Comparison of ENCODE assay signal across 10 cellular contexts in genomic region chr1:219659005-219659632, GRCh38. TPM values are rescaled to one million over a fixed set of nuclear protein-coding genes. Genes with fewer than 3 reads are reported as not detected.
DNase-seq lines count a peak whose midpoint lies in the region; ATAC-seq, FAIRE-seq and TF ChIP-seq lines count a peak whose summit lies in the region.
"Had no signal": no experiment of that assay in that cellular context is flagged by ENCODE, and none has a peak within 500 bp of the region (broad histone marks: within the 10 kb centered on the region; RNA-seq: fewer than 3 reads in every experiment).

No MANE protein-coding gene starts in this region.

- no peak overlapping the region for H3K4me3 Mint-ChIP-seq in activated CD4-positive, alpha-beta T cell treated with anti-CD3 and anti-CD28 coated beads, Interleukin-2, amount 10 ng/mL, durations not matched to agents 7 days and 5 days
- H3K4me3 Mint-ChIP-seq: activated T-cell treated with anti-CD3 and anti-CD28 coated beads, Interleukin-2, amount 50 U/mL, for 72 hours had no signal

- peaks cover 7% of the 10 kb centered on the region for H3K27me3 Mint-ChIP-seq in activated CD4-positive, alpha-beta T cell treated with anti-CD3 and anti-CD28 coated beads, Interleukin-2, amount 10 ng/mL, durations not matched to agents 7 days and 5 days

- no peak overlapping the region for H3K4me3 ChIP-seq in foreskin fibroblast (ENCODE audit: low read depth in 1 of 2, low read length in 2 of 2)

- TF ChIP-seq CTCF in foreskin fibroblast (IDR thresholded peaks at IDR 0.05; ENCODE audit: low read depth, low read length) (no peak), D721Med (IDR thresholded peaks at IDR 0.05; ENCODE audit: insufficient read depth, missing control alignments) (no peak)

- ATAC-seq in GM19452 (IDR thresholded peaks at IDR 0.05; ENCODE audit: unreplicated experiment) (peak; percentile 48), HG02981 (IDR thresholded peaks at IDR 0.05; ENCODE audit: unreplicated experiment) (peak; percentile 42)
- ATAC-seq: activated T-cell treated with anti-CD3 and anti-CD28 coated beads, Interleukin-2, amount 50 U/mL, for 72 hours had no signal

- DNase-seq in SK-MEL-5 (ENCODE audit: low read depth, low spot score), result peak; percentile 40
- DNase-seq in retina, result peak; percentile 12
- DNase-seq in activated CD4-positive, alpha-beta T cell treated with anti-CD3 and anti-CD28 coated beads, Interleukin-2, amount 10 ng/mL, durations not matched to agents 7 days and 5 days, result no peak
- no peak for DNase-seq in foreskin fibroblast
- no peak for DNase-seq in D721Med (ENCODE audit: insufficient read length, low spot score)
- DNase-seq: activated T-cell treated with anti-CD3 and anti-CD28 coated beads, Interleukin-2, amount 50 U/mL, for 72 hours; dermis blood vessel endothelial cell; NCI-H1436 had no signal

- H3K9me3 Mint-ChIP-seq in activated CD4-positive, alpha-beta T cell treated with anti-CD3 and anti-CD28 coated beads, Interleukin-2, amount 10 ng/mL, durations not matched to agents 7 days and 5 days, result no peaks in the 10 kb centered on the region
- H3K9me3 Mint-ChIP-seq: activated T-cell treated with anti-CD3 and anti-CD28 coated beads, Interleukin-2, amount 50 U/mL, for 72 hours had no signal

- no peaks in the 10 kb centered on the region for H3K36me3 Mint-ChIP-seq in activated CD4-positive, alpha-beta T cell treated with anti-CD3 and anti-CD28 coated beads, Interleukin-2, amount 10 ng/mL, durations not matched to agents 7 days and 5 days (ENCODE audit: low read depth)

- no peak overlapping the region for H3K27ac Mint-ChIP-seq in activated CD4-positive, alpha-beta T cell treated with anti-CD3 and anti-CD28 coated beads, Interleukin-2, amount 10 ng/mL, durations not matched to agents 7 days and 5 days
- H3K27ac Mint-ChIP-seq: activated T-cell treated with anti-CD3 and anti-CD28 coated beads, Interleukin-2, amount 50 U/mL, for 72 hours had no signal

- CTCF ChIA-PET in activated CD4-positive, alpha-beta T cell treated with anti-CD3 and anti-CD28 coated beads, Interleukin-2, amount 10 ng/mL, durations not matched to agents 7 days and 5 days (lab: Charles Lee), result no interaction called here

- FAIRE-seq in D721Med (lab: Jason Lieb, UNC), result no peak

- in situ Hi-C loops in SK-MEL-5 (cut with HindIII; ENCODE audit: low pct_unique_long_range_greater_than_20kb, low sequenced_read_pairs), result no loop called here

- POLR2A ChIA-PET in activated CD4-positive, alpha-beta T cell treated with anti-CD3 and anti-CD28 coated beads, Interleukin-2, amount 10 ng/mL, durations not matched to agents 7 days and 5 days (lab: Charles Lee), result interaction anchor here (0.6 kb wide), 1 partner anchor 67 kb away, joined by 7 read pairs; no protein-coding TSS in a partner anchor

- H3K4me1 Mint-ChIP-seq in activated CD4-positive, alpha-beta T cell treated with anti-CD3 and anti-CD28 coated beads, Interleukin-2, amount 10 ng/mL, durations not matched to agents 7 days and 5 days, result peaks cover 4% of the 10 kb centered on the region

RNA-seq across cellular contexts. Expression of gene ZC3H11B, which starts 46.2 kb away (rescaled TPM):
- 0.29 TPM in 1 of 2 replicates, not detected in the other for total RNA-seq in SK-MEL-5 (2014; rRNA removed; shearing (Covaris generic))
- 0.05 TPM in 1 of 2 replicates, not detected in the other for polyA plus RNA-seq in SK-MEL-5 (2015; cell fraction: cytosol; rRNA removed)
- polyA plus RNA-seq in SK-MEL-5 (2015; cell fraction: nucleus; rRNA removed), result 0.08 and 0.64 TPM in 2 replicates
- under 1 TPM in 1 of 2 experiments, not detected in 1; 0.08 TPM for total RNA-seq in activated CD4-positive, alpha-beta T cell treated with anti-CD3 and anti-CD28 coated beads, Interleukin-2, amount 10 ng/mL, durations not matched to agents 7 days and 5 days

Comparison
In these comparisons a context has a peak if more than half of its experiments do, and no peak if none do; other contexts are left out.
1. DNase-seq: peak in SK-MEL-5 (single experiment) and retina (single experiment); none in activated CD4-positive, alpha-beta T cell treated with anti-CD3 and anti-CD28 coated beads, Interleukin-2, amount 10 ng/mL, durations not matched to agents 7 days and 5 days (single experiment), foreskin fibroblast (0 of 2) and D721Med (single experiment).